ENCODE assay signal across 20 cellular contexts in genomic region chr14:72546359-72547035, GRCh38.
DNase-seq lines count a peak whose midpoint lies in the region; ATAC-seq and TF ChIP-seq lines count a peak whose summit lies in the region.
"Had no signal": no experiment of that assay in that cellular context is flagged by ENCODE, and none has a peak within 500 bp of the region (broad histone marks: within the 10 kb centered on the region; RNA-seq: fewer than 3 reads in every experiment).

No MANE protein-coding gene starts in this region.

- no peaks in the 10 kb centered on the region for H3K36me3 ChIP-seq in BLaER1

- H3K9ac ChIP-seq in BLaER1 = peak overlapping the region; percentile 39; the same call in 1 of the 2 replicates

- H3K36me3 Mint-ChIP-seq in progenitor cell of endocrine pancreas (ENCODE audit: insufficient read depth) (no peaks in the 10 kb centered on the region), HFFc6 (ENCODE audit: low read depth) (no peaks in the 10 kb centered on the region)
- H3K36me3 Mint-ChIP-seq: activated naive CD4-positive, alpha-beta T cell treated with anti-CD3 and anti-CD28 coated beads, Interleukin-2, amount 50 U/mL, for 72 hours had no signal

- H3K27ac Mint-ChIP-seq in progenitor cell of endocrine pancreas (peak overlapping the region; percentile 33), HFFc6 (no peak overlapping the region)
- H3K27ac Mint-ChIP-seq: activated CD8-positive, alpha-beta T cell treated with anti-CD3 and anti-CD28 coated beads, Interleukin-2, amount 10 ng/mL, durations not matched to agents 7 days and 5 days; activated T-helper 2 cell treated with anti-CD3 and anti-CD28 coated beads, Interferon-gamma antibody, Interleukin-2, Interleukin-4, amounts not matched to agents 10 μg/mL and 5 μg/mL and 100 μg/mL, durations not matched to agents 14 hours and 24 hours and 36 hours had no signal

- H3K27me3 ChIP-seq in BLaER1 = no peaks in the 10 kb centered on the region
- H3K27me3 ChIP-seq: dorsolateral prefrontal cortex had no signal

- H3K4me2 ChIP-seq in BLaER1 = peak overlapping the region; percentile 75

- intact Hi-C loops in left cardiac atrium (cut with DNase I) = no loop called here

- peak overlapping the region; percentile 77 for H3K27ac ChIP-seq in BLaER1
- H3K27ac ChIP-seq: skin epidermis had no signal

- H3K4me3 Mint-ChIP-seq in progenitor cell of endocrine pancreas (ENCODE audit: low read depth) = no peak overlapping the region
- no peak overlapping the region for H3K4me3 Mint-ChIP-seq in HFFc6
- H3K4me3 Mint-ChIP-seq: activated CD8-positive, alpha-beta T cell treated with anti-CD3 and anti-CD28 coated beads, Interleukin-2, amount 10 ng/mL, durations not matched to agents 7 days and 5 days; neural crest cell had no signal

- TF ChIP-seq CTCF in progenitor cell of endocrine pancreas (IDR thresholded peaks at IDR 0.05; ENCODE audit: unreplicated experiment) (no peak), HFFc6 (IDR thresholded peaks at IDR 0.05) (no peak)

- H3K9me3 ChIP-seq in BLaER1 = no peaks in the 10 kb centered on the region

- H3K4me1 ChIP-seq in BLaER1 = peaks cover 74% of the 10 kb centered on the region

- H3K4me1 Mint-ChIP-seq in progenitor cell of endocrine pancreas (ENCODE audit: low read depth) (no peaks in the 10 kb centered on the region), HFFc6 (ENCODE audit: low read depth) (peaks cover 16% of the 10 kb centered on the region)
- H3K4me1 Mint-ChIP-seq: neural crest cell had no signal

- H3K27me3 Mint-ChIP-seq in progenitor cell of endocrine pancreas (peaks cover 11% of the 10 kb centered on the region), HFFc6 (ENCODE audit: insufficient read depth) (peaks cover 1% of the 10 kb centered on the region; the same call in 1 of the 2 replicates)

- no peaks in the 10 kb centered on the region for H4K20me1 ChIP-seq in BLaER1

- peak; percentile 34 to 40 for ATAC-seq in left cardiac atrium
- ATAC-seq: activated CD8-positive, alpha-beta T cell treated with anti-CD3 and anti-CD28 coated beads, Interleukin-2, amount 10 ng/mL, durations not matched to agents 7 days and 5 days; activated naive CD4-positive, alpha-beta T cell treated with anti-CD3 and anti-CD28 coated beads, Interleukin-2, amount 50 U/mL, for 72 hours had no signal

- peak overlapping the region; percentile 32 for H3K4me3 ChIP-seq in BLaER1
- H3K4me3 ChIP-seq: dorsolateral prefrontal cortex, skin epidermis had no signal

- DNase-seq in NCI-H1694 (lab: John Stamatoyannopoulos, UW) (peak; percentile 97), left cardiac atrium (no peak), progenitor cell of endocrine pancreas (ENCODE audit: low spot score, unreplicated experiment) (no peak), islet precursor cell (no peak), HFFc6 (no peak), anterior cingulate cortex (lab: John Stamatoyannopoulos, UW) (no peak)
- DNase-seq: activated CD8-positive, alpha-beta T cell treated with anti-CD3 and anti-CD28 coated beads, Interleukin-2, amount 10 ng/mL, durations not matched to agents 7 days and 5 days; cerebellar nuclear complex; COR-L47; HCEC 1CT; hypothalamus; NCI-H1417; NCI-H2081 treated with DMSO at 0.1 percent for 48 hours; stimulated activated naive CD8-positive, alpha-beta T cell treated with anti-CD3 and anti-CD28 coated beads, Interleukin-15, Interleukin-2, amounts not matched to agents 100 U/mL and 50 U/mL, for 24 hours had no signal

- H3K9me3 Mint-ChIP-seq in progenitor cell of endocrine pancreas (ENCODE audit: low read depth) = no peaks in the 10 kb centered on the region
- no peaks in the 10 kb centered on the region for H3K9me3 Mint-ChIP-seq in HFFc6
- H3K9me3 Mint-ChIP-seq: activated naive CD4-positive, alpha-beta T cell treated with anti-CD3 and anti-CD28 coated beads, Interleukin-2, amount 50 U/mL, for 72 hours; activated T-helper 2 cell treated with anti-CD3 and anti-CD28 coated beads, Interferon-gamma antibody, Interleukin-2, Interleukin-4, amounts not matched to agents 10 μg/mL and 5 μg/mL and 100 μg/mL, durations not matched to agents 14 hours and 24 hours and 36 hours; neural crest cell had no signal
